29 cellular contexts compared by ENCODE assay signal in the genomic region with DNA sequence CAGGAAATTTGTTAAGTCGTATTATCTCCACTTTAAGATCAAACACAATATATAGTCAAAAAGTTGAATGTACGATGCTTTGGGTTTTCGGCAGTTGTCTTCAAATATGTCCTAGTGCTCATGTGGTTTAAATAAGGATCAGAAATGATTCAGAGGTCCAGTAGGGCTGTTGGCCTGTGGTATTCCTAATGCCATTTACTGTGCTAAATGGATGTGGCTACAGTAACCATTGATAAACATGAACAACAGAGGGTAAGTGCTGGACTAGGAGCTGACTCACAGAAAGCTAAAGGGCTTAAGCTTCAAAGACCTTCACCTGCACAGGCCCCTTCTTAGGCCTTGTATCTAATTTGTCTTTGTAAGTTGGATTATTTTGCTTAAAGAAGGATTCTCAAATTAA.
"Had no signal": no experiment of that assay in that cellular context is flagged by ENCODE, and none has a peak within 500 bp of the region (broad histone marks: within the 10 kb centered on the region; RNA-seq: fewer than 3 reads in every experiment).

No MANE protein-coding gene starts in this region.

- H3K27ac ChIP-seq: body of pancreas, SJSA1 had no signal

- FAIRE-seq: bronchial epithelial cell had no signal

- H3K27me3 ChIP-seq: body of pancreas, MG63, SJSA1 had no signal

- H3K4me1 Mint-ChIP-seq: activated B cell treated with CpG ODN at 0.5 μM for 24 hours; activated CD4-positive, alpha-beta T cell treated with anti-CD3 and anti-CD28 coated beads, Interleukin-2, amount 10 ng/mL, durations not matched to agents 24 days and 14 days; activated CD8-positive, alpha-beta memory T cell treated with anti-CD3 and anti-CD28 coated beads, Interleukin-2, amount 10 ng/mL, durations not matched to agents 7 days and 5 days; activated naive CD4-positive, alpha-beta T cell treated with anti-CD3 and anti-CD28 coated beads, Interleukin-2, amount 50 U/mL, for 24 hours had no signal

- H3K9me3 Mint-ChIP-seq: activated B cell treated with CpG ODN at 0.5 μM for 24 hours; activated naive CD4-positive, alpha-beta T cell treated with anti-CD3 and anti-CD28 coated beads, Interleukin-2, amount 50 U/mL, for 24 hours; activated T-cell treated with anti-CD3 and anti-CD28 coated beads, Interleukin-2, amount 50 U/mL, for 24 hours; activated T-helper 1 cell treated with anti-CD3 and anti-CD28 coated beads, Interleukin-12 subunit alpha, Interleukin-12 subunit beta, Interleukin-2, Interleukin-4 antibody, amounts not matched to agents 30 ng/mL and 10 ng/mL and 1 ng/mL, durations not matched to agents 14 hours and 24 hours and 36 hours; T-helper 2 cell treated with Interferon-gamma antibody and Interleukin-4, amounts not matched to agents 5 μg/mL and 100 μg/mL, for 36 hours had no signal

- DNase-seq: activated B cell treated with CpG ODN at 0.5 μM for 24 hours; activated CD4-positive, alpha-beta T cell treated with anti-CD3 and anti-CD28 coated beads for 1 hour; activated CD4-positive, alpha-beta T cell treated with anti-CD3 and anti-CD28 coated beads, Interleukin-2, amount 10 ng/mL, durations not matched to agents 24 days and 14 days; activated CD4-positive, alpha-beta T cell treated with anti-CD3 and anti-CD28 coated beads, Interleukin-2, amount 50 U/mL, for 48 hours; activated CD8-positive, alpha-beta memory T cell treated with anti-CD3 and anti-CD28 coated beads, Interleukin-2, amount 10 ng/mL, durations not matched to agents 7 days and 5 days; activated effector memory CD4-positive, alpha-beta T cell treated with Interleukin-2 at 50 U/mL for 16 hours; activated naive CD4-positive, alpha-beta T cell; activated T-cell treated with anti-CD3 and anti-CD28 coated beads, Interleukin-2, amount 50 U/mL, for 24 hours; amygdala; body of pancreas; central memory CD4-positive, alpha-beta T cell; IMR-90; KG1; MG63; MV-4-11; NCI-H1092 treated with DMSO at 0.1 percent for 48 hours; NCI-H1417 treated with DMSO at 0.1 percent for 48 hours; NCI-H1694 treated with DMSO at 0.1 percent for 48 hours; NCI-H2029 treated with DMSO at 0.1 percent for 48 hours; OCI-M1; SHP77; SW 1271 had no signal

- H3K4me1 ChIP-seq: body of pancreas, SJSA1 had no signal

- H3K27me3 Mint-ChIP-seq: activated B cell treated with CpG ODN at 0.5 μM for 24 hours; activated CD8-positive, alpha-beta memory T cell treated with anti-CD3 and anti-CD28 coated beads, Interleukin-2, amount 10 ng/mL, durations not matched to agents 7 days and 5 days; activated naive CD4-positive, alpha-beta T cell treated with anti-CD3 and anti-CD28 coated beads, Interleukin-2, amount 50 U/mL, for 24 hours; activated T-cell treated with anti-CD3 and anti-CD28 coated beads, Interleukin-2, amount 50 U/mL, for 24 hours had no signal

- H3K36me3 ChIP-seq: MG63 had no signal

- H3K9me3 ChIP-seq: body of pancreas, MG63, SJSA1 had no signal

- ATAC-seq: activated CD8-positive, alpha-beta memory T cell treated with anti-CD3 and anti-CD28 coated beads, Interleukin-2, amount 10 ng/mL, durations not matched to agents 7 days and 5 days; body of pancreas; Panc1; SK-N-SH treated with all-trans-retinoic acid at 6 μM for 48 hours had no signal

- H3K4me3 ChIP-seq: body of pancreas, MG63, SJSA1 had no signal

- H3K4me3 Mint-ChIP-seq: activated B cell treated with CpG ODN at 0.5 μM for 24 hours; activated CD4-positive, alpha-beta T cell treated with anti-CD3 and anti-CD28 coated beads, Interleukin-2, amount 10 ng/mL, durations not matched to agents 24 days and 14 days; activated CD8-positive, alpha-beta memory T cell treated with anti-CD3 and anti-CD28 coated beads, Interleukin-2, amount 10 ng/mL, durations not matched to agents 7 days and 5 days; activated naive CD4-positive, alpha-beta T cell treated with anti-CD3 and anti-CD28 coated beads, Interleukin-2, amount 50 U/mL, for 24 hours; activated T-cell treated with anti-CD3 and anti-CD28 coated beads, Interleukin-2, amount 50 U/mL, for 24 hours; activated T-helper 1 cell treated with anti-CD3 and anti-CD28 coated beads, Interleukin-12 subunit alpha, Interleukin-12 subunit beta, Interleukin-2, Interleukin-4 antibody, amounts not matched to agents 30 ng/mL and 10 ng/mL and 1 ng/mL, durations not matched to agents 14 hours and 24 hours and 36 hours; T-helper 2 cell treated with Interferon-gamma antibody and Interleukin-4, amounts not matched to agents 5 μg/mL and 100 μg/mL, for 36 hours had no signal

- H3K36me3 Mint-ChIP-seq: activated CD8-positive, alpha-beta memory T cell treated with anti-CD3 and anti-CD28 coated beads, Interleukin-2, amount 10 ng/mL, durations not matched to agents 7 days and 5 days; activated naive CD4-positive, alpha-beta T cell treated with anti-CD3 and anti-CD28 coated beads, Interleukin-2, amount 50 U/mL, for 24 hours had no signal

- H3K27ac Mint-ChIP-seq: activated B cell treated with CpG ODN at 0.5 μM for 24 hours; activated CD4-positive, alpha-beta T cell treated with anti-CD3 and anti-CD28 coated beads, Interleukin-2, amount 10 ng/mL, durations not matched to agents 24 days and 14 days; activated CD8-positive, alpha-beta memory T cell treated with anti-CD3 and anti-CD28 coated beads, Interleukin-2, amount 10 ng/mL, durations not matched to agents 7 days and 5 days; activated naive CD4-positive, alpha-beta T cell treated with anti-CD3 and anti-CD28 coated beads, Interleukin-2, amount 50 U/mL, for 24 hours; activated T-cell treated with anti-CD3 and anti-CD28 coated beads, Interleukin-2, amount 50 U/mL, for 24 hours; activated T-helper 1 cell treated with anti-CD3 and anti-CD28 coated beads, Interleukin-12 subunit alpha, Interleukin-12 subunit beta, Interleukin-2, Interleukin-4 antibody, amounts not matched to agents 30 ng/mL and 10 ng/mL and 1 ng/mL, durations not matched to agents 14 hours and 24 hours and 36 hours; T-helper 2 cell treated with Interferon-gamma antibody and Interleukin-4, amounts not matched to agents 5 μg/mL and 100 μg/mL, for 36 hours had no signal
